In genomic region chr18:9665311-9665710, GRCh38 we compare ENCODE assay signal across 22 cellular contexts. TPM values are rescaled to one million over a fixed set of nuclear protein-coding genes. Genes with fewer than 3 reads are reported as not detected.
"Had no signal": no experiment of that assay in that cellular context is flagged by ENCODE, and none has a peak within 500 bp of the region (broad histone marks: within the 10 kb centered on the region; RNA-seq: fewer than 3 reads in every experiment).

No MANE protein-coding gene starts in this region.

- H3K27ac Mint-ChIP-seq: activated CD4-positive, alpha-beta memory T cell treated with anti-CD3 and anti-CD28 coated beads for 36 hours; activated CD8-positive, alpha-beta memory T cell treated with anti-CD3 and anti-CD28 coated beads, Interleukin-2, amount 10 ng/mL, durations not matched to agents 7 days and 5 days; activated naive CD4-positive, alpha-beta T cell treated with anti-CD3 and anti-CD28 coated beads for 36 hours; activated T-helper 2 cell treated with anti-CD3 and anti-CD28 coated beads, Interferon-gamma antibody, Interleukin-2, Interleukin-4, amounts not matched to agents 10 μg/mL and 5 μg/mL and 100 μg/mL, durations not matched to agents 14 hours and 24 hours and 36 hours; naive thymus-derived CD8-positive, alpha-beta T cell; stimulated activated naive CD8-positive, alpha-beta T cell treated with anti-CD3 and anti-CD28 coated beads, Interleukin-15, Interleukin-2, amounts not matched to agents 100 ng/mL and 50 ng/mL, for 24 hours had no signal

- H3K36me3 Mint-ChIP-seq: activated CD4-positive, alpha-beta memory T cell treated with anti-CD3 and anti-CD28 coated beads for 36 hours; activated CD8-positive, alpha-beta memory T cell treated with anti-CD3 and anti-CD28 coated beads, Interleukin-2, amount 10 ng/mL, durations not matched to agents 7 days and 5 days; naive thymus-derived CD8-positive, alpha-beta T cell had no signal

- H3K4me1 ChIP-seq: body of pancreas had no signal

- H3K36me3 ChIP-seq: esophagus squamous epithelium had no signal

- H3K27me3 ChIP-seq: body of pancreas, esophagus squamous epithelium had no signal

- H3K9me3 ChIP-seq: body of pancreas, esophagus squamous epithelium, mucosa of descending colon, SK-N-SH had no signal

- ATAC-seq: activated CD8-positive, alpha-beta memory T cell treated with anti-CD3 and anti-CD28 coated beads, Interleukin-2, amount 10 ng/mL, durations not matched to agents 7 days and 5 days; body of pancreas; left cardiac atrium; mucosa of descending colon; naive thymus-derived CD8-positive, alpha-beta T cell; right cardiac atrium had no signal

- H3K4me1 Mint-ChIP-seq: activated CD8-positive, alpha-beta memory T cell treated with anti-CD3 and anti-CD28 coated beads, Interleukin-2, amount 10 ng/mL, durations not matched to agents 7 days and 5 days; naive thymus-derived CD8-positive, alpha-beta T cell had no signal

- H3K27me3 Mint-ChIP-seq: naive thymus-derived CD8-positive, alpha-beta T cell; stimulated activated naive CD8-positive, alpha-beta T cell treated with anti-CD3 and anti-CD28 coated beads, Interleukin-15, Interleukin-2, amounts not matched to agents 100 ng/mL and 50 ng/mL, for 24 hours had no signal

- H3K9me3 Mint-ChIP-seq: activated CD4-positive, alpha-beta memory T cell treated with anti-CD3 and anti-CD28 coated beads for 36 hours; activated naive CD4-positive, alpha-beta T cell treated with anti-CD3 and anti-CD28 coated beads for 36 hours; activated T-helper 2 cell treated with anti-CD3 and anti-CD28 coated beads, Interferon-gamma antibody, Interleukin-2, Interleukin-4, amounts not matched to agents 10 μg/mL and 5 μg/mL and 100 μg/mL, durations not matched to agents 14 hours and 24 hours and 36 hours; naive thymus-derived CD8-positive, alpha-beta T cell; stimulated activated naive CD8-positive, alpha-beta T cell treated with anti-CD3 and anti-CD28 coated beads, Interleukin-15, Interleukin-2, amounts not matched to agents 100 ng/mL and 50 ng/mL, for 24 hours had no signal

- H3K4me2 ChIP-seq: SK-N-SH, smooth muscle cell had no signal

- H3K9ac ChIP-seq: SK-N-SH had no signal

- H3K27ac ChIP-seq: body of pancreas, coronary artery, esophagus squamous epithelium, VCaP had no signal

- H3K4me3 ChIP-seq: body of pancreas, coronary artery, esophagus squamous epithelium, mucosa of descending colon, smooth muscle cell had no signal

- H3K4me3 Mint-ChIP-seq: activated CD4-positive, alpha-beta memory T cell treated with anti-CD3 and anti-CD28 coated beads for 36 hours; activated CD8-positive, alpha-beta memory T cell treated with anti-CD3 and anti-CD28 coated beads, Interleukin-2, amount 10 ng/mL, durations not matched to agents 7 days and 5 days; activated naive CD4-positive, alpha-beta T cell treated with anti-CD3 and anti-CD28 coated beads for 36 hours; naive thymus-derived CD8-positive, alpha-beta T cell; stimulated activated naive CD8-positive, alpha-beta T cell treated with anti-CD3 and anti-CD28 coated beads, Interleukin-15, Interleukin-2, amounts not matched to agents 100 ng/mL and 50 ng/mL, for 24 hours had no signal

- DNase-seq: activated CD4-positive, alpha-beta memory T cell treated with anti-CD3 and anti-CD28 coated beads for 36 hours; activated CD8-positive, alpha-beta memory T cell treated with anti-CD3 and anti-CD28 coated beads, Interleukin-2, amount 10 ng/mL, durations not matched to agents 7 days and 5 days; activated naive CD4-positive, alpha-beta T cell treated with anti-CD3 and anti-CD28 coated beads for 36 hours; activated T-cell treated with anti-CD3 and anti-CD28 coated beads, Interleukin-2, amount 50 U/mL, for 1 hour; body of pancreas; caudate nucleus; effector CD4-positive, alpha-beta T cell; esophagus squamous epithelium; hypothalamus; left cardiac atrium; mucosa of descending colon; naive thymus-derived CD8-positive, alpha-beta T cell; occipital lobe; right cardiac atrium; SK-N-SH; stimulated activated CD4-positive, alpha-beta T cell treated with anti-CD3 and anti-CD28 coated beads, Interleukin-4, amount 100 ng/mL, for 4 hours; T-helper 1 cell had no signal

RNA-seq across cellular contexts. Expression of gene RAB31, which starts 42.8 kb away (rescaled TPM):
- total RNA-seq: activated CD8-positive, alpha-beta memory T cell treated with anti-CD3 and anti-CD28 coated beads, Interleukin-2, amount 10 ng/mL, durations not matched to agents 7 days and 5 days had no signal
